Comparison of ENCODE assay signal across 29 cellular contexts in genomic region chr15:45906230-45906629, GRCh38.
"Had no signal": no experiment of that assay in that cellular context is flagged by ENCODE, and none has a peak within 500 bp of the region (broad histone marks: within the 10 kb centered on the region; RNA-seq: fewer than 3 reads in every experiment).

No MANE protein-coding gene starts in this region.

- H3K4me3 ChIP-seq: neural progenitor cell, ovary, psoas muscle, right lobe of liver, sigmoid colon, spleen, suprapubic skin, testis, tibial artery, transverse colon, upper lobe of right lung, uterus had no signal

- H3K9me3 ChIP-seq: ovary, right lobe of liver, testis, upper lobe of right lung had no signal

- H2AFZ ChIP-seq: neural progenitor cell, parathyroid adenoma had no signal

- ATAC-seq: naive thymus-derived CD4-positive, alpha-beta T cell; natural killer cell; psoas muscle; right cardiac atrium; right lobe of liver; stimulated activated memory B cell treated with anti-CD40 and anti-IgM and Interleukin-4, amounts not matched to agents 10 μg/mL and 1 μg/mL and 100 μg/mL, for 72 hours; stimulated activated naive CD8-positive, alpha-beta T cell treated with anti-CD3 and anti-CD28 coated beads, Interleukin-15, amount 100 ng/mL, for 72 hours; stimulated activated naive CD8-positive, alpha-beta T cell treated with anti-CD3 and anti-CD28 coated beads, Interleukin-15, Interleukin-2, amounts not matched to agents 100 U/mL and 50 U/mL, for 24 hours; upper lobe of right lung had no signal

- DNase-seq: naive thymus-derived CD4-positive, alpha-beta T cell; natural killer cell; occipital lobe; ovary; posterior cingulate gyrus; psoas muscle; right cardiac atrium; right lobe of liver; sigmoid colon; small intestine; spleen; stimulated activated CD4-positive, alpha-beta T cell treated with anti-CD3 and anti-CD28 coated beads, Interleukin-12 subunit alpha, Interleukin-12 subunit beta, amount 100 ng/mL, for 4 hours; stimulated activated CD4-positive, alpha-beta T cell treated with anti-CD3 and anti-CD28 coated beads, Interleukin-1b, Interleukin-23, amount 100 ng/mL, for 48 hours; stimulated activated CD4-positive, alpha-beta T cell treated with anti-CD3 and anti-CD28 coated beads, Interleukin-4, amount 100 ng/mL, for 1 hour; stimulated activated CD4-positive, alpha-beta T cell treated with anti-CD3 and anti-CD28 coated beads, Interleukin-4, amount 100 ng/mL, for 4 hours; stimulated activated CD8-positive, alpha-beta memory T cell treated with anti-CD3 and anti-CD28 coated beads, Interleukin-4, amount 100 ng/mL, for 48 hours; stimulated activated naive CD4-positive, alpha-beta T cell; stimulated activated naive CD8-positive, alpha-beta T cell treated with anti-CD3 and anti-CD28 coated beads, Interleukin-15, amount 100 ng/mL, for 72 hours; stimulated activated naive CD8-positive, alpha-beta T cell treated with anti-CD3 and anti-CD28 coated beads, Interleukin-15, Interleukin-2, amounts not matched to agents 100 U/mL and 50 U/mL, for 24 hours; substantia nigra; testis; tibial artery; transverse colon; upper lobe of right lung; uterus had no signal

- H3K9ac ChIP-seq: neural progenitor cell, parathyroid adenoma had no signal

- H3K36me3 ChIP-seq: neural progenitor cell, ovary, right lobe of liver, sigmoid colon, spleen, suprapubic skin, transverse colon, upper lobe of right lung, uterus had no signal

- H3K27ac ChIP-seq: neural progenitor cell, ovary, parathyroid adenoma, psoas muscle, right lobe of liver, sigmoid colon, spleen, suprapubic skin, testis, tibial artery, transverse colon, upper lobe of right lung, uterus had no signal

- H3K79me2 ChIP-seq: parathyroid adenoma had no signal

- H3K4me2 ChIP-seq: neural progenitor cell had no signal

- H3K27me3 ChIP-seq: neural progenitor cell, ovary, right lobe of liver, sigmoid colon, spleen, suprapubic skin, testis, tibial artery, transverse colon, upper lobe of right lung, uterus had no signal

- H3K4me1 ChIP-seq: neural progenitor cell, parathyroid adenoma, psoas muscle, right lobe of liver, sigmoid colon, spleen, suprapubic skin, testis, tibial artery, transverse colon, upper lobe of right lung had no signal
